In genomic region chr6:154567695-154568220, GRCh38 we compare ENCODE assay signal across 1 cellular context.
TF ChIP-seq lines count a peak whose summit lies in the region.

No MANE protein-coding gene starts in this region.

TF ChIP-seq in K562, 482 proteins besides CTCF, POLR2A, EP300 and RAD21 (continued from another document):
- TF ChIP-seq ZNF609 (CRISPR knock-in tag; IDR thresholded peaks at IDR 0.05; ENCODE audit: borderline replicate concordance), result no peak
